Comparison of ENCODE assay signal across 35 cellular contexts in genomic region chr9:90783964-90784363, GRCh38. TPM values are rescaled to one million over a fixed set of nuclear protein-coding genes. Genes with fewer than 3 reads are reported as not detected.
"Had no signal": no experiment of that assay in that cellular context is flagged by ENCODE, and none has a peak within 500 bp of the region (broad histone marks: within the 10 kb centered on the region; RNA-seq: fewer than 3 reads in every experiment).

No MANE protein-coding gene starts in this region.

- H3K36me3 ChIP-seq: brain microvascular endothelial cell, cardiac muscle cell, MG63 had no signal

- H3K4me1 Mint-ChIP-seq: activated CD4-positive, alpha-beta memory T cell treated with anti-CD3 and anti-CD28 coated beads, Interleukin-2, amount 10 ng/mL, durations not matched to agents 7 days and 5 days; activated CD8-positive, alpha-beta memory T cell treated with anti-CD3 and anti-CD28 coated beads, Interleukin-2, amount 10 ng/mL, durations not matched to agents 7 days and 5 days; activated naive CD4-positive, alpha-beta T cell treated with anti-CD3 and anti-CD28 coated beads, Interleukin-2, amount 10 ng/mL, durations not matched to agents 7 days and 5 days; activated naive CD8-positive, alpha-beta T cell treated with anti-CD3 and anti-CD28 coated beads, Interleukin-2, amount 50 U/mL, for 24 hours; central memory CD8-positive, alpha-beta T cell; T-cell; T-helper 17 cell had no signal

- H2AFZ ChIP-seq: PC-9 had no signal

- H3K9me3 ChIP-seq: MG63 had no signal

- H3K9me3 Mint-ChIP-seq: activated CD4-positive, alpha-beta memory T cell treated with anti-CD3 and anti-CD28 coated beads, Interleukin-2, amount 10 ng/mL, durations not matched to agents 7 days and 5 days; activated naive CD4-positive, alpha-beta T cell treated with anti-CD3 and anti-CD28 coated beads, Interleukin-2, amount 10 ng/mL, durations not matched to agents 7 days and 5 days; activated naive CD8-positive, alpha-beta T cell treated with anti-CD3 and anti-CD28 coated beads, Interleukin-2, amount 50 U/mL, for 24 hours; central memory CD8-positive, alpha-beta T cell; T-cell had no signal

- H3K27me3 ChIP-seq: brain microvascular endothelial cell, cardiac muscle cell, MG63 had no signal

- DNase-seq: activated CD4-positive, alpha-beta memory T cell treated with anti-CD3 and anti-CD28 coated beads, Interleukin-2, amount 10 ng/mL, durations not matched to agents 7 days and 5 days; activated CD4-positive, alpha-beta T cell treated with anti-CD3 and anti-CD28 coated beads for 1 hour; activated CD4-positive, alpha-beta T cell treated with anti-CD3 and anti-CD28 coated beads for 48 hours; activated CD4-positive, CD25-positive, alpha-beta regulatory T cell; activated CD8-positive, alpha-beta memory T cell treated with anti-CD3 and anti-CD28 coated beads for 24 hours; activated CD8-positive, alpha-beta memory T cell treated with anti-CD3 and anti-CD28 coated beads, Interleukin-2, amount 10 ng/mL, durations not matched to agents 7 days and 5 days; activated CD8-positive, alpha-beta memory T cell treated with anti-CD3 and anti-CD28 coated beads, Interleukin-2, amount 50 U/mL, for 48 hours; activated effector memory CD4-positive, alpha-beta T cell treated with Interleukin-2 at 50 U/mL for 16 hours; activated naive CD4-positive, alpha-beta T cell treated with anti-CD3 and anti-CD28 coated beads, Interleukin-2, amount 10 ng/mL, durations not matched to agents 7 days and 5 days; activated naive CD8-positive, alpha-beta T cell treated with anti-CD3 and anti-CD28 coated beads, Interleukin-2, amount 50 U/mL, for 24 hours; activated T-cell treated with anti-CD3 and anti-CD28 coated beads, Interleukin-2, amount 50 U/mL, for 48 hours; anterior cingulate cortex; brain microvascular endothelial cell; Karpas-422; MG63; MV-4-11; NCI-H1092; NCI-H1436 treated with DMSO at 0.1 percent for 48 hours; NCI-H1694 treated with DMSO at 0.1 percent for 48 hours; NCI-H2029; NCI-H345; NCI-H524 treated with DMSO at 0.1 percent for 48 hours; PC-9; SIG-M5; T-cell; T-helper 17 cell; T-helper 9 cell had no signal

- H3K4me3 Mint-ChIP-seq: activated CD4-positive, alpha-beta memory T cell treated with anti-CD3 and anti-CD28 coated beads, Interleukin-2, amount 10 ng/mL, durations not matched to agents 7 days and 5 days; activated CD8-positive, alpha-beta memory T cell treated with anti-CD3 and anti-CD28 coated beads, Interleukin-2, amount 10 ng/mL, durations not matched to agents 7 days and 5 days; activated naive CD4-positive, alpha-beta T cell treated with anti-CD3 and anti-CD28 coated beads, Interleukin-2, amount 10 ng/mL, durations not matched to agents 7 days and 5 days; activated naive CD8-positive, alpha-beta T cell; activated naive CD8-positive, alpha-beta T cell treated with anti-CD3 and anti-CD28 coated beads, Interleukin-2, amount 50 U/mL, for 24 hours; central memory CD8-positive, alpha-beta T cell; T-cell; T-helper 17 cell had no signal

- H3K4me3 ChIP-seq: cardiac muscle cell, MG63, PC-9 had no signal

- H3K27me3 Mint-ChIP-seq: activated naive CD8-positive, alpha-beta T cell treated with anti-CD3 and anti-CD28 coated beads, Interleukin-2, amount 50 U/mL, for 24 hours had no signal

- ATAC-seq: activated CD8-positive, alpha-beta memory T cell treated with anti-CD3 and anti-CD28 coated beads, Interleukin-2, amount 10 ng/mL, durations not matched to agents 7 days and 5 days; activated naive CD8-positive, alpha-beta T cell treated with anti-CD3 and anti-CD28 coated beads, Interleukin-2, amount 50 U/mL, for 24 hours; Right ventricle myocardium inferior; SK-N-SH treated with all-trans-retinoic acid at 6 μM for 48 hours; T-cell; T-helper 17 cell had no signal

- FAIRE-seq: RCC 7860 had no signal

- H3K27ac ChIP-seq: brain microvascular endothelial cell, cardiac muscle cell, PC-9, RWPE1, VCaP had no signal

- H3K27ac Mint-ChIP-seq: activated CD4-positive, alpha-beta memory T cell treated with anti-CD3 and anti-CD28 coated beads, Interleukin-2, amount 10 ng/mL, durations not matched to agents 7 days and 5 days; activated CD8-positive, alpha-beta memory T cell treated with anti-CD3 and anti-CD28 coated beads, Interleukin-2, amount 10 ng/mL, durations not matched to agents 7 days and 5 days; activated naive CD4-positive, alpha-beta T cell treated with anti-CD3 and anti-CD28 coated beads, Interleukin-2, amount 10 ng/mL, durations not matched to agents 7 days and 5 days; activated naive CD8-positive, alpha-beta T cell; activated naive CD8-positive, alpha-beta T cell treated with anti-CD3 and anti-CD28 coated beads, Interleukin-2, amount 50 U/mL, for 24 hours; T-cell; T-helper 17 cell had no signal

- H3K36me3 Mint-ChIP-seq: activated CD8-positive, alpha-beta memory T cell treated with anti-CD3 and anti-CD28 coated beads, Interleukin-2, amount 10 ng/mL, durations not matched to agents 7 days and 5 days; activated naive CD4-positive, alpha-beta T cell treated with anti-CD3 and anti-CD28 coated beads, Interleukin-2, amount 10 ng/mL, durations not matched to agents 7 days and 5 days; activated naive CD8-positive, alpha-beta T cell; T-cell had no signal

RNA-seq across cellular contexts. Expression of gene SYK, which starts 17.7 kb away (rescaled TPM):
- total RNA-seq: activated CD4-positive, alpha-beta memory T cell treated with anti-CD3 and anti-CD28 coated beads, Interleukin-2, amount 10 ng/mL, durations not matched to agents 7 days and 5 days; cardiac muscle cell had no signal
- polyA plus RNA-seq: cardiac muscle cell had no signal
